In genomic region chrX:18389968-18390367, GRCh38 we compare ENCODE assay signal across 23 cellular contexts. TPM values are rescaled to one million over a fixed set of nuclear protein-coding genes. Genes with fewer than 3 reads are reported as not detected.
A peak's percentile ranks its signal among the peaks of the same experiment; 100 is the strongest.
DNase-seq lines count a peak whose midpoint lies in the region; ATAC-seq, FAIRE-seq and TF ChIP-seq lines count a peak whose summit lies in the region.
"Had no signal": no experiment of that assay in that cellular context is flagged by ENCODE, and none has a peak within 500 bp of the region (broad histone marks: within the 10 kb centered on the region; RNA-seq: fewer than 3 reads in every experiment).

No MANE protein-coding gene starts in this region.

- POLR2A ChIA-PET in A549 (lab: Yijun Ruan, JAX) (no interaction called here), H1 (lab: Charles Lee; ENCODE audit: partially characterized antibody) (no interaction called here)

- TF ChIP-seq CTCF in A549 (IDR thresholded peaks at IDR 0.05) (peak; percentile 55), GM12864 (IDR thresholded peaks at IDR 0.05; ENCODE audit: low read depth, low read length, missing control alignments) (peak; percentile 19), H1 (IDR thresholded peaks at IDR 0.05; ENCODE audit: control extremely low read depth in 1 of 3, insufficient read depth in 1 of 3, low read depth in 1 of 3, low read length in 3 of 3) (peak in 2 of 3 experiments; percentile 3 to 14; a peak in 2 of 4 replicates)

- H3K14ac ChIP-seq in H1 (ENCODE audit: insufficient read length): no peak overlapping the region

- H2BK20ac ChIP-seq in H1 (ENCODE audit: low read length): no peak overlapping the region

- H3K56ac ChIP-seq in H1 (replicated peaks; ENCODE audit: insufficient read length, low read depth, low read length): no peak overlapping the region

- H3K27me3 ChIP-seq in H1 (replicated peaks in 1 of 4; ENCODE audit: control insufficient read depth in 3 of 4, extremely low read depth in 1 of 4, insufficient read depth in 3 of 4, low read length in 3 of 4): no peaks in the 10 kb centered on the region
- H3K27me3 ChIP-seq: stomach, upper lobe of right lung had no signal

- H3K27ac ChIP-seq in A549 (no peak overlapping the region), H1 (ENCODE audit: low read depth, low read length) (no peak overlapping the region)
- H3K27ac ChIP-seq: pancreas, stomach, upper lobe of right lung had no signal

- FAIRE-seq in A549 (lab: Jason Lieb, UNC): peak; percentile 43
- no peak for FAIRE-seq in H1 (lab: Jason Lieb, UNC)
- FAIRE-seq: G401.6, keratinocyte, pancreas had no signal

- no peak overlapping the region for H3K18ac ChIP-seq in H1 (ENCODE audit: extremely low read depth, low read length)

- no peaks in the 10 kb centered on the region for H3K79me1 ChIP-seq in H1 (ENCODE audit: low read depth, low read length)

- no peaks in the 10 kb centered on the region for H3K79me2 ChIP-seq in H1 (ENCODE audit: control insufficient read depth in 1 of 2, insufficient read depth in 2 of 2, low read length in 2 of 2)

- no peak overlapping the region for H3K23ac ChIP-seq in H1 (ENCODE audit: insufficient read length)

- H3K4ac ChIP-seq in H1 (replicated peaks; ENCODE audit: insufficient read length, low read depth, low read length): no peak overlapping the region

- no peaks in the 10 kb centered on the region for H3K36me3 ChIP-seq in H1 (ENCODE audit: control insufficient read depth in 2 of 4, insufficient read depth in 4 of 4, low read length in 3 of 4)
- H3K36me3 ChIP-seq: pancreas, stomach, upper lobe of right lung had no signal

- TF ChIP-seq POLR2A in A549 (IDR thresholded peaks at IDR 0.05; ENCODE audit: low read length) (no peak), H1 (IDR thresholded peaks at IDR 0.05; ENCODE audit: control extremely low read depth in 1 of 2, low read depth in 2 of 2, low read length in 2 of 2) (no peak)

- CTCF ChIA-PET in A549 (lab: Yijun Ruan, JAX): interaction anchor here (0.6 to 2.3 kb wide), 10 partner anchors 9 to 944 kb away, joined by 3 to 16 read pairs (median 3); no protein-coding TSS in a partner anchor
- CTCF ChIA-PET in H1 (lab: Charles Lee; ENCODE audit: partially characterized antibody): interaction anchor here (0.6 to 1.8 kb wide), 8 partner anchors 15 to 945 kb away, joined by 3 to 7 read pairs (median 4); no protein-coding TSS in a partner anchor

- TF ChIP-seq RAD21 in A549 (conservative IDR thresholded peaks at IDR 0.05 in 1 of 2, IDR thresholded peaks at IDR 0.05 in 1 of 2): peak; percentile 51 to 63; a peak in 4 of 5 replicates
- peak; percentile 48 to 54 for TF ChIP-seq RAD21 in H1 (IDR thresholded peaks at IDR 0.05 in 1 of 2, conservative IDR thresholded peaks at IDR 0.05 in 1 of 2; ENCODE audit: low read depth in 2 of 2, low read length in 2 of 2)

- H3K23me2 ChIP-seq in H1 (ENCODE audit: low read depth, low read length): no peaks in the 10 kb centered on the region

- no peaks in the 10 kb centered on the region for H3K9me3 ChIP-seq in A549
- no peaks in the 10 kb centered on the region for H3K9me3 ChIP-seq in H1 (ENCODE audit: insufficient read depth in 2 of 2, low read depth in 1 of 2, low read length in 1 of 2)
- H3K9me3 ChIP-seq: Caco-2, pancreas, stomach, upper lobe of right lung had no signal

- H3K4me2 ChIP-seq in A549: peak overlapping the region; percentile 63
- H3K4me2 ChIP-seq in H1 (ENCODE audit: insufficient read depth in 1 of 2, low read depth in 2 of 2, low read length in 2 of 2): no peak overlapping the region

- no peaks in the 10 kb centered on the region for H4K20me1 ChIP-seq in H1 (replicated peaks in 1 of 2; ENCODE audit: control insufficient read depth in 1 of 2, insufficient read depth in 2 of 2, low read length in 2 of 2)

- no peak overlapping the region for H4K5ac ChIP-seq in H1 (ENCODE audit: insufficient read length, low read depth, low read length)

- H2AK5ac ChIP-seq in H1 (ENCODE audit: low read depth, low read length): no peak overlapping the region

- no peak overlapping the region for H2BK12ac ChIP-seq in H1 (ENCODE audit: low read depth, low read length)

- H4K91ac ChIP-seq in H1 (replicated peaks; ENCODE audit: insufficient read length, low read length): no peak overlapping the region

- H3K4me1 ChIP-seq in A549 (0 out of 3 replicates have a peak, but pooled peaks cover 3% of the 10 kb centered on the region), H1 (replicated peaks in 1 of 4; ENCODE audit: control insufficient read depth in 3 of 4, insufficient read depth in 4 of 4, low read length in 3 of 4) (no peaks in the 10 kb centered on the region)
- H3K4me1 ChIP-seq: Caco-2, pancreas, stomach, upper lobe of right lung had no signal

- ATAC-seq in A549 (peak in 1 of 2 experiments; percentile 50; a peak in 3 of 6 replicates), HG02642 (IDR thresholded peaks at IDR 0.05; ENCODE audit: poor library complexity, unreplicated experiment) (no peak), GM18858 (IDR thresholded peaks at IDR 0.05; ENCODE audit: unreplicated experiment) (no peak)
- ATAC-seq: effector memory CD8-positive, alpha-beta T cell; naive thymus-derived CD4-positive, alpha-beta T cell; T-cell; upper lobe of right lung had no signal

- WGBS in A549 (ENCODE audit: missing lambda C conversion rate): 11% methylated on average over 3 of the region's 3 CpGs
- 82% methylated on average over 3 of the region's 3 CpGs; no CpG with 5 or more reads in 1 of the 2 experiments for WGBS in H1 (ENCODE audit: extremely low coverage in 1 of 2, insufficient coverage in 1 of 2, insufficient read length in 1 of 2, insufficient replicate concordance in 2 of 2, low coverage in 1 of 2, low lambda C conversion rate in 2 of 2, missing lambda C conversion rate in 1 of 2), 2 experiments

- no peak overlapping the region for H3K9ac ChIP-seq in H1 (replicated peaks in 1 of 4; ENCODE audit: extremely low read depth in 1 of 4, low read depth in 3 of 4, low read length in 3 of 4)

- no peak overlapping the region for H2BK15ac ChIP-seq in H1 (ENCODE audit: low read length)

- H2AFZ ChIP-seq in H1 (ENCODE audit: low read length): no peak overlapping the region

- H4K8ac ChIP-seq in H1 (ENCODE audit: extremely low read depth, insufficient read depth, low read length): no peak overlapping the region

- no peak overlapping the region for H2BK120ac ChIP-seq in H1 (replicated peaks; ENCODE audit: low read depth, low read length)

- no peak overlapping the region for H2BK5ac ChIP-seq in H1 (ENCODE audit: low read depth, low read length)

- 0 out of 3 replicates have a peak overlapping the region, but pooled peaks have one; percentile 5 for H3K4me3 ChIP-seq in A549
- no peak overlapping the region for H3K4me3 ChIP-seq in GM12864 (ENCODE audit: low read depth, low read length)
- H3K4me3 ChIP-seq in H1 (ENCODE audit: extremely low read depth in 1 of 4, insufficient read depth in 2 of 4, low read depth in 3 of 4, low read length in 4 of 4): no peak overlapping the region
- H3K4me3 ChIP-seq: pancreas, stomach, upper lobe of right lung had no signal

- TF ChIP-seq EP300 in A549 (IDR thresholded peaks at IDR 0.05) (no peak), H1 (IDR thresholded peaks at IDR 0.05; ENCODE audit: borderline replicate concordance in 1 of 2, low read depth in 2 of 2, low read length in 2 of 2) (no peak)

- peak; percentile 30 to 39 for DNase-seq in A549 (ENCODE audit: low read depth in 1 of 2, low spot score in 1 of 2)
- DNase-seq in GM12864 (ENCODE audit: low read depth): no peak
- DNase-seq in NAMALWA (ENCODE audit: low spot score): peak; percentile 23
- DNase-seq in H1 (ENCODE audit: low read depth in 1 of 2, low spot score in 2 of 2): no peak
- no peak for DNase-seq in NCI-H526 treated with DMSO at 0.1 percent for 48 hours (lab: John Stamatoyannopoulos, UW)
- DNase-seq in cortex of kidney (lab: John Stamatoyannopoulos, UW): no peak
- DNase-seq: activated CD4-positive, alpha-beta T cell treated with anti-CD3 and anti-CD28 coated beads, Interleukin-2, amount 50 U/mL, for 1 hour; aorta; Caco-2; cerebellar nuclear complex; effector memory CD8-positive, alpha-beta T cell; hippocampal formation; naive thymus-derived CD4-positive, alpha-beta T cell; NCI-H1930; pancreas; RPMI8226; stomach; T-cell; upper lobe of right lung had no signal

TF ChIP-seq in A549, 52 proteins besides CTCF, POLR2A, EP300 and RAD21 (continues in another document):
- no peak for TF ChIP-seq FOSB (CRISPR knock-in tag; IDR thresholded peaks at IDR 0.05)

TF ChIP-seq in H1, 55 proteins besides CTCF, POLR2A, EP300 and RAD21 (continues in another document):
- no peak for TF ChIP-seq SRF (IDR thresholded peaks at IDR 0.05; ENCODE audit: low read depth, low read length)

RNA-seq across cellular contexts. Expression of gene CDKL5, which starts 35.4 kb away (rescaled TPM):
- polyA plus RNA-seq in A549 (2011; rRNA removed) (19.4 and 22.8 TPM in 2 replicates), A549 (2017; fragmentation: RNase III; extraction: RNeasy Plus Mini Kit Qiagen cat#74134 plus additional on column Dnase treatment) (4.9 to 5.4 TPM (median 5.3 TPM) in 3 replicates), H1 (2011; rRNA removed) (3.8 and 5.5 TPM in 2 replicates)
- 2.0 and 2.6 TPM in 2 replicates for polyA plus RNA-seq in A549 (2012; cell fraction: cytosol; rRNA removed)
- 2.0 and 2.9 TPM in 2 replicates for polyA plus RNA-seq in A549 (2012; cell fraction: nucleus; rRNA removed)
- polyA minus RNA-seq in A549 (2011; rRNA and poly(A)+ RNA removed): 32.1 and 35.0 TPM in 2 replicates
- total RNA-seq in H1 (2021; fragmentation: NEBNext Ultra II Directional; extraction: Animal tissue kit (Norgen Biotek cat#: 25700)): 15.1 and 15.6 TPM in 2 replicates
- polyA plus RNA-seq in H1 (2011; cell fraction: cytosol; rRNA removed): 5.8 TPM
- polyA plus RNA-seq in H1 (2011; cell fraction: nucleus; rRNA removed): 7.3 TPM
- 3.2 to 6.7 TPM (median 5.7 TPM) in 4 replicates for polyA plus RNA-seq in H1 (2012, experiment 1 of 2)
- 0.25 TPM for polyA plus RNA-seq in H1 (2012, experiment 2 of 2)
- 4.0 TPM for polyA plus RNA-seq in H1 (2013, experiment 1 of 2)
- polyA plus RNA-seq in H1 (2013, experiment 2 of 2): 3.8 TPM
- polyA minus RNA-seq in H1 (2011; rRNA and poly(A)+ RNA removed): 27.7 and 37.8 TPM in 2 replicates
- 10.3 TPM for polyA minus RNA-seq in H1 (2011; cell fraction: cytosol; rRNA and poly(A)+ RNA removed)
- 21.6 TPM for polyA minus RNA-seq in H1 (2011; cell fraction: nucleus; rRNA and poly(A)+ RNA removed)

RNA-seq across cellular contexts. Expression of gene SCML2, which starts 35.5 kb away (rescaled TPM):
- polyA plus RNA-seq in A549 (2011; rRNA removed): 11.1 and 13.9 TPM in 2 replicates
- polyA plus RNA-seq in A549 (2012; cell fraction: cytosol; rRNA removed): 6.1 and 7.4 TPM in 2 replicates
- polyA plus RNA-seq in A549 (2012; cell fraction: nucleus; rRNA removed): 8.4 and 16.3 TPM in 2 replicates
- 8.0 to 8.6 TPM (median 8.0 TPM) in 3 replicates for polyA plus RNA-seq in A549 (2017; fragmentation: RNase III; extraction: RNeasy Plus Mini Kit Qiagen cat#74134 plus additional on column Dnase treatment)
- polyA minus RNA-seq in A549 (2011; rRNA and poly(A)+ RNA removed): 5.6 and 6.7 TPM in 2 replicates
- total RNA-seq in H1 (2021; fragmentation: NEBNext Ultra II Directional; extraction: Animal tissue kit (Norgen Biotek cat#: 25700)): 18.9 and 21.3 TPM in 2 replicates
- 9.7 and 14.6 TPM in 2 replicates for polyA plus RNA-seq in H1 (2011; rRNA removed)
- polyA plus RNA-seq in H1 (2011; cell fraction: cytosol; rRNA removed): 13.3 TPM
- 6.6 TPM for polyA plus RNA-seq in H1 (2011; cell fraction: nucleus; rRNA removed)
- 7.3 to 13.2 TPM (median 9.7 TPM) in 4 replicates for polyA plus RNA-seq in H1 (2012, experiment 1 of 2)
- polyA plus RNA-seq in H1 (2012, experiment 2 of 2): 2.3 TPM
- 8.6 TPM for polyA plus RNA-seq in H1 (2013, experiment 1 of 2)
- 8.7 TPM for polyA plus RNA-seq in H1 (2013, experiment 2 of 2)
- polyA minus RNA-seq in H1 (2011; rRNA and poly(A)+ RNA removed): 8.9 and 11.7 TPM in 2 replicates
- polyA minus RNA-seq in H1 (2011; cell fraction: cytosol; rRNA and poly(A)+ RNA removed): 8.0 TPM
- 4.7 TPM for polyA minus RNA-seq in H1 (2011; cell fraction: nucleus; rRNA and poly(A)+ RNA removed)

Comparison
In these comparisons a context has a peak if more than half of its experiments do, and no peak if none do; other contexts are left out.
1. DNase-seq: peak in A549 (2 of 2) and NAMALWA (single experiment); none in GM12864 (single experiment), H1 (0 of 2), NCI-H526 treated with DMSO at 0.1 percent for 48 hours (single experiment) and cortex of kidney (single experiment).
2. Of the 18 proteins assayed by ChIP-seq in both H1 and A549: peak only in H1: CEBPB; only in A549: none; in both: CTCF and RAD21; in neither: 15.
3. Peak in every context shown above with its lines, with median percentiles within 50 percentile points of each other: CTCF ChIP-seq.